In genomic region chr17:74369221-74369620, GRCh38 we compare ENCODE assay signal across 8 cellular contexts. TPM values are rescaled to one million over a fixed set of nuclear protein-coding genes. Genes with fewer than 3 reads are reported as not detected.
DNase-seq lines count a peak whose midpoint lies in the region; ATAC-seq, FAIRE-seq and TF ChIP-seq lines count a peak whose summit lies in the region.

No MANE protein-coding gene starts in this region.

- H3K27ac Mint-ChIP-seq in activated naive CD8-positive, alpha-beta T cell treated with anti-CD3 and anti-CD28 coated beads, Interleukin-2, amount 50 U/mL, for 24 hours, result no peak overlapping the region

- TF ChIP-seq POLR2A in GM12891 (IDR thresholded peaks at IDR 0.05; ENCODE audit: low read depth, low read length), result no peak

- DNase-seq in GM12891 (ENCODE audit: insufficient read length, low spot score), result peak; percentile 64
- peak; percentile 50 for DNase-seq in T-helper 9 cell
- DNase-seq in activated naive CD8-positive, alpha-beta T cell treated with anti-CD3 and anti-CD28 coated beads, Interleukin-2, amount 50 U/mL, for 24 hours, result peak; percentile 70
- peak; percentile 62 to 75 for DNase-seq in stimulated activated CD4-positive, alpha-beta T cell treated with anti-CD3 and anti-CD28 coated beads, Interleukin-2, amount 100 ng/mL, for 24 hours
- no peak for DNase-seq in SK-N-DZ (ENCODE audit: low spot score)
- DNase-seq in NCI-H1694 treated with DMSO at 0.1 percent for 48 hours (lab: John Stamatoyannopoulos, UW), result no peak
- no peak for DNase-seq in NCI-H2081 treated with DMSO at 0.1 percent for 48 hours (lab: John Stamatoyannopoulos, UW)

- no peaks in the 10 kb centered on the region for H3K9me3 Mint-ChIP-seq in activated naive CD8-positive, alpha-beta T cell treated with anti-CD3 and anti-CD28 coated beads, Interleukin-2, amount 50 U/mL, for 24 hours

- H3K4me1 Mint-ChIP-seq in activated naive CD8-positive, alpha-beta T cell treated with anti-CD3 and anti-CD28 coated beads, Interleukin-2, amount 50 U/mL, for 24 hours, result peaks cover 11% of the 10 kb centered on the region

- no peak overlapping the region for H3K4me3 Mint-ChIP-seq in activated naive CD8-positive, alpha-beta T cell treated with anti-CD3 and anti-CD28 coated beads, Interleukin-2, amount 50 U/mL, for 24 hours

- FAIRE-seq in GM12891 (lab: Jason Lieb, UNC), result peak; percentile 84

- H3K36me3 Mint-ChIP-seq in activated naive CD8-positive, alpha-beta T cell treated with anti-CD3 and anti-CD28 coated beads, Interleukin-2, amount 50 U/mL, for 24 hours (ENCODE audit: low read depth), result no peaks in the 10 kb centered on the region

- peaks cover 8% of the 10 kb centered on the region for H3K27me3 Mint-ChIP-seq in activated naive CD8-positive, alpha-beta T cell treated with anti-CD3 and anti-CD28 coated beads, Interleukin-2, amount 50 U/mL, for 24 hours

- ATAC-seq in activated naive CD8-positive, alpha-beta T cell treated with anti-CD3 and anti-CD28 coated beads, Interleukin-2, amount 50 U/mL, for 24 hours, result peak; percentile 60
- ATAC-seq in HG02759 (IDR thresholded peaks at IDR 0.05; ENCODE audit: unreplicated experiment), result no peak

TF ChIP-seq in GM12891, 5 proteins besides CTCF, POLR2A, EP300 and RAD21:
- TF ChIP-seq POU2F2 (IDR thresholded peaks at IDR 0.05; ENCODE audit: low read depth, low read length) (no peak), POLR2AphosphoS5 (IDR thresholded peaks at IDR 0.05; ENCODE audit: low read depth, low read length) (no peak), TAF1 (IDR thresholded peaks at IDR 0.05; ENCODE audit: low read depth, low read length) (no peak)

RNA-seq across cellular contexts. Expression of gene GPR142, which starts 1.9 kb away (rescaled TPM):
- not detected for polyA plus RNA-seq in GM12891 (2012; ENCODE audit: low read depth, missing spikeins)
- polyA plus RNA-seq in SK-N-DZ (2014; cell fraction: cytosol; rRNA removed), result not detected in 2 replicates
- polyA plus RNA-seq in SK-N-DZ (2014; cell fraction: nucleus; rRNA removed), result 0.22 TPM in 1 of 2 replicates, not detected in the other

RNA-seq across cellular contexts. Expression of gene BTBD17, which starts 7.6 kb away (rescaled TPM):
- not detected for polyA plus RNA-seq in GM12891 (2012; ENCODE audit: low read depth, missing spikeins)
- polyA plus RNA-seq in SK-N-DZ (2014; cell fraction: cytosol; rRNA removed), result not detected in 2 replicates
- polyA plus RNA-seq in SK-N-DZ (2014; cell fraction: nucleus; rRNA removed), result 0.20 and 0.30 TPM in 2 replicates

RNA-seq across cellular contexts. Expression of gene KIF19, which starts 43.2 kb away (rescaled TPM):
- polyA plus RNA-seq in GM12891 (2012; ENCODE audit: low read depth, missing spikeins), result 0.04 TPM
- polyA plus RNA-seq in SK-N-DZ (2014; cell fraction: cytosol; rRNA removed), result 0.07 and 0.22 TPM in 2 replicates
- 1.0 and 1.2 TPM in 2 replicates for polyA plus RNA-seq in SK-N-DZ (2014; cell fraction: nucleus; rRNA removed)

Comparison
In these comparisons a context has a peak if more than half of its experiments do, and no peak if none do; other contexts are left out.
1. DNase-seq: peak in GM12891 (single experiment), T-helper 9 cell (single experiment), activated naive CD8-positive, alpha-beta T cell treated with anti-CD3 and anti-CD28 coated beads, Interleukin-2, amount 50 U/mL, for 24 hours (single experiment) and stimulated activated CD4-positive, alpha-beta T cell treated with anti-CD3 and anti-CD28 coated beads, Interleukin-2, amount 100 ng/mL, for 24 hours (2 of 2); none in SK-N-DZ (single experiment), NCI-H1694 treated with DMSO at 0.1 percent for 48 hours (single experiment) and NCI-H2081 treated with DMSO at 0.1 percent for 48 hours (single experiment).